20 cellular contexts compared by ENCODE assay signal in the genomic region with DNA sequence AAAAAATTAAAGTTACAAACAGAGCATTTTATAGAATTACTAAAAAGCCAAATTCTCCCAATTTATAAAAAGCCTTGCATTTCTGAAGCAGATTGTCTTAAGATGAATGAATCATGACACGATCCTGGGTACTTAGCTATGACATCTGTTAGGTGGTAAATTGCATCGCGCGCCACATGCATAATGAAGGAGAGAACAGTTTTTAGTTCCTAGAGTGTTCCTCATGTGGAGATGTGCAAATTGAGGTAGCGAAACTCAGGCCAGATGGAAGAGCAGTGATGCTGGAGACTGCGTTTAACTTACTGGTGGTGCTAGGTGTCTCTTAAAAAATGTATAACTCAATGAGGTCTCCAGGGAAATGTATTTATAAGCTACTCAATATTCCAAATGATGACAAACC.
DNase-seq lines count a peak whose midpoint lies in the region; ATAC-seq and TF ChIP-seq lines count a peak whose summit lies in the region.
"Had no signal": no experiment of that assay in that cellular context is flagged by ENCODE, and none has a peak within 500 bp of the region (broad histone marks: within the 10 kb centered on the region; RNA-seq: fewer than 3 reads in every experiment).

No MANE protein-coding gene starts in this region.

- in situ Hi-C loops in G401 (cut with HindIII; ENCODE audit: low sequenced_read_pairs), result no loop called here

- H3K9ac ChIP-seq in colonic mucosa (ENCODE audit: low read depth in 2 of 2, low read length in 2 of 2), result no peak overlapping the region
- H3K9ac ChIP-seq: BLaER1 had no signal

- DNase-seq in NCI-H345 (lab: John Stamatoyannopoulos, UW) (peak; percentile 19), NCI-H345 treated with DMSO at 0.1 percent for 48 hours (lab: John Stamatoyannopoulos, UW; ENCODE audit: unreplicated experiment) (no peak), NCI-H524 treated with DMSO at 0.1 percent for 48 hours (lab: John Stamatoyannopoulos, UW) (peak; percentile 93), middle frontal gyrus (ENCODE audit: extremely low spot score, low spot score) (peak; percentile 55), Right ventricle myocardium inferior (ENCODE audit: missing footprints) (no peak), AG08395 (ENCODE audit: low spot score) (no peak), colonic mucosa (no peak), G401 (ENCODE audit: low spot score) (no peak)
- DNase-seq: 8988T; CD4-positive, alpha-beta memory T cell; DND-41; H9; IMR-90; Karpas-422; NCI-H1092; NCI-H1436 treated with DMSO at 0.1 percent for 48 hours; NCI-H2029; OCI-M1 had no signal

- H3K4me3 ChIP-seq in colonic mucosa, result no peak overlapping the region
- H3K4me3 ChIP-seq: BLaER1, SK-N-MC had no signal

- H3K36me3 ChIP-seq in colonic mucosa, result no peaks in the 10 kb centered on the region
- H3K36me3 ChIP-seq: BLaER1 had no signal

- intact Hi-C loops in Right ventricle myocardium inferior (cut with DNase I), result no loop called here
- intact Hi-C loops in colonic mucosa (cut with DNase I), result no loop called here

- H3K9me3 ChIP-seq in colonic mucosa, result no peaks in the 10 kb centered on the region
- H3K9me3 ChIP-seq: BLaER1 had no signal

- no peak overlapping the region for H3K27ac ChIP-seq in colonic mucosa
- H3K27ac ChIP-seq: BLaER1, SK-N-MC had no signal

- no peaks in the 10 kb centered on the region for H3K4me1 ChIP-seq in colonic mucosa

- no peaks in the 10 kb centered on the region for H3K27me3 ChIP-seq in colonic mucosa
- H3K27me3 ChIP-seq: BLaER1 had no signal

- ATAC-seq in Right ventricle myocardium inferior, result no peak

- no peak for TF ChIP-seq CTCF in colonic mucosa (IDR thresholded peaks at IDR 0.05)

Comparison
In these comparisons a context has a peak if more than half of its experiments do, and no peak if none do; other contexts are left out.
1. DNase-seq: peak in NCI-H345 (single experiment), NCI-H524 treated with DMSO at 0.1 percent for 48 hours (single experiment) and middle frontal gyrus (single experiment); none in NCI-H345 treated with DMSO at 0.1 percent for 48 hours (single experiment), Right ventricle myocardium inferior (single experiment), AG08395 (single experiment), colonic mucosa (single experiment) and G401 (single experiment).